ENCODE assay signal across 1 cellular context in the genomic region with DNA sequence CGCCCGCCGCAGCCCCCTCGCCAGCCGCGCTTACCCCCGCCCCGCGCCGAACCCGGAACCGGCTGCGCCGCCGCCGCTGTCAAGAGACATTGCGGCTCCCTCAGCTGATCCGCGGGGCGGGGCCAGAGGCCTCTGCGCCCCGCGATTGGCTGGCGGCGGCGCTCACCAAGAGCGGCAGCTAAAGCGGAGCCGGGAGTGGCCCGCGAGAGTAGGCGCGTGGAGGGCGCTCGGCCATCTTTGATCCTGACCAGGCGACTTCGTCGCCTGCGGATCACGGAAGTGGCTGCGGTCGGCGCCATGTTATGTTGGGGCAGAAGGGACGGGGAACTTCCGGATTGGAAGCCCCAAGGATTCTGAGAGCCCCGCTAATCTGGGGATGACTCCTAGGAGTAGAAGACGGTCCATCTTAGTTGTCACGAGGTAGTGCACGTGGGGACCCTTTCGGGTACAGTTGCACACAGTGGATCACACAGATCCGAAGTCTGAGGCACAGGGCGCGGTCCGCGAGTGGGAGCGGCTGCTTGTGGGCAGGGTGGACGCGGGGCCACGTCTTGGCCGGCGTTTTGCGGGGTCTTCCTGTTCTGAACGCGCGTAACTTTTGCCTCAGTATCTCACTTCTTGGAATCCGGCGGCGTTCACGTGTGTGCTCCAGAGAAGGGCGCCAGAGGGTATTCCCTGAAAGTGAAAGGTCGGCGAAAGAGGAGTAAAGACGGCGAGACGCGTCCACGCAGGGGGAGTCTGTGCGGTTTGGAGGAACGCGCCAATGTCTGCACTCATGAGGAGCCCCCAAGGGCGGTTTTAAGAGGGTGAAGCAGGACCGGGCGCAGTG.
A peak's percentile ranks its signal among the peaks of the same experiment; 100 is the strongest.
TF ChIP-seq lines count a peak whose summit lies in the region.

A gene with protein sequence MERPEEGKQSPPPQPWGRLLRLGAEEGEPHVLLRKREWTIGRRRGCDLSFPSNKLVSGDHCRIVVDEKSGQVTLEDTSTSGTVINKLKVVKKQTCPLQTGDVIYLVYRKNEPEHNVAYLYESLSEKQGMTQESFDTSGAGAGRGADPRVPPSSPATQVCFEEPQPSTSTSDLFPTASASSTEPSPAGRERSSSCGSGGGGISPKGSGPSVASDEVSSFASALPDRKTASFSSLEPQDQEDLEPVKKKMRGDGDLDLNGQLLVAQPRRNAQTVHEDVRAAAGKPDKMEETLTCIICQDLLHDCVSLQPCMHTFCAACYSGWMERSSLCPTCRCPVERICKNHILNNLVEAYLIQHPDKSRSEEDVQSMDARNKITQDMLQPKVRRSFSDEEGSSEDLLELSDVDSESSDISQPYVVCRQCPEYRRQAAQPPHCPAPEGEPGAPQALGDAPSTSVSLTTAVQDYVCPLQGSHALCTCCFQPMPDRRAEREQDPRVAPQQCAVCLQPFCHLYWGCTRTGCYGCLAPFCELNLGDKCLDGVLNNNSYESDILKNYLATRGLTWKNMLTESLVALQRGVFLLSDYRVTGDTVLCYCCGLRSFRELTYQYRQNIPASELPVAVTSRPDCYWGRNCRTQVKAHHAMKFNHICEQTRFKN (minus strand): TSS at position 93 of the 829 bp plus-strand sequence. CDS start 277 bp downstream, outside the sequence.

TF ChIP-seq in K562, 482 proteins besides CTCF, POLR2A, EP300 and RAD21 (continued from another document and continues in another):
- TF ChIP-seq, protein P1, sequence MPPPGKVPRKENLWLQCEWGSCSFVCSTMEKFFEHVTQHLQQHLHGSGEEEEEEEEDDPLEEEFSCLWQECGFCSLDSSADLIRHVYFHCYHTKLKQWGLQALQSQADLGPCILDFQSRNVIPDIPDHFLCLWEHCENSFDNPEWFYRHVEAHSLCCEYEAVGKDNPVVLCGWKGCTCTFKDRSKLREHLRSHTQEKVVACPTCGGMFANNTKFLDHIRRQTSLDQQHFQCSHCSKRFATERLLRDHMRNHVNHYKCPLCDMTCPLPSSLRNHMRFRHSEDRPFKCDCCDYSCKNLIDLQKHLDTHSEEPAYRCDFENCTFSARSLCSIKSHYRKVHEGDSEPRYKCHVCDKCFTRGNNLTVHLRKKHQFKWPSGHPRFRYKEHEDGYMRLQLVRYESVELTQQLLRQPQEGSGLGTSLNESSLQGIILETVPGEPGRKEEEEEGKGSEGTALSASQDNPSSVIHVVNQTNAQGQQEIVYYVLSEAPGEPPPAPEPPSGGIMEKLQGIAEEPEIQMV (tag; conservative IDR thresholded peaks at IDR 0.05; ENCODE audit: low read depth), result no peak
- TF ChIP-seq MCM7 (IDR thresholded peaks at IDR 0.05) (no peak), KHSRP (IDR thresholded peaks at IDR 0.05) (no peak), ZNF785 (CRISPR knock-in tag; IDR thresholded peaks at IDR 0.05) (no peak), JUND (IDR thresholded peaks at IDR 0.05; ENCODE audit: borderline replicate concordance, low read depth, low read length) (peak; percentile 55; the same call in 1 of the 2 replicates), JUND (tag; IDR thresholded peaks at IDR 0.05; ENCODE audit: borderline replicate concordance, low read depth, low read length) (no peak; the same call in 2 of the 3 replicates), LEF1 (IDR thresholded peaks at IDR 0.05) (no peak), KDM4B (IDR thresholded peaks at IDR 0.05; ENCODE audit: borderline replicate concordance in 2 of 2, low read depth in 1 of 2) (no peak), THRAP3 (IDR thresholded peaks at IDR 0.05; ENCODE audit: borderline replicate concordance) (peak; percentile 95; the same call in 1 of the 2 replicates), PML (IDR thresholded peaks at IDR 0.05; ENCODE audit: low read length) (peak; percentile 54; the same call in 1 of the 2 replicates), ZNF274 (IDR thresholded peaks at IDR 0.05; ENCODE audit: borderline replicate concordance, low read depth, low read length) (no peak; the same call in 1 of the 2 replicates), SMARCB1 (IDR thresholded peaks at IDR 0.05; ENCODE audit: insufficient read length, low read depth) (no peak), ZKSCAN3 (CRISPR knock-in tag; IDR thresholded peaks at IDR 0.05) (no peak), ZNF197 (CRISPR knock-in tag; IDR thresholded peaks at IDR 0.05; ENCODE audit: low read depth) (no peak), CHD1 (IDR thresholded peaks at IDR 0.05; ENCODE audit: low read length) (no peak), KLF16 (IDR thresholded peaks at IDR 0.05) (no peak), JUNB (CRISPR knock-in tag; conservative IDR thresholded peaks at IDR 0.05) (no peak), ZNF507 (tag; conservative IDR thresholded peaks at IDR 0.05) (no peak), NFRKB (IDR thresholded peaks at IDR 0.05; ENCODE audit: low read depth) (peak; percentile 89), EZH2 (IDR thresholded peaks at IDR 0.05; ENCODE audit: borderline replicate concordance, low read depth, low read length) (no peak), ZBED1 (IDR thresholded peaks at IDR 0.05) (no peak), ZNF384 (IDR thresholded peaks at IDR 0.05; ENCODE audit: low read depth, low read length) (no peak), ILK (tag; IDR thresholded peaks at IDR 0.05; ENCODE audit: borderline replicate concordance, low read depth) (no peak), ZNF217 (CRISPR knock-in tag; IDR thresholded peaks at IDR 0.05) (no peak), ZNF146 (CRISPR knock-in tag; IDR thresholded peaks at IDR 0.05; ENCODE audit: unreplicated experiment) (no peak)
- TF ChIP-seq, protein P2, sequence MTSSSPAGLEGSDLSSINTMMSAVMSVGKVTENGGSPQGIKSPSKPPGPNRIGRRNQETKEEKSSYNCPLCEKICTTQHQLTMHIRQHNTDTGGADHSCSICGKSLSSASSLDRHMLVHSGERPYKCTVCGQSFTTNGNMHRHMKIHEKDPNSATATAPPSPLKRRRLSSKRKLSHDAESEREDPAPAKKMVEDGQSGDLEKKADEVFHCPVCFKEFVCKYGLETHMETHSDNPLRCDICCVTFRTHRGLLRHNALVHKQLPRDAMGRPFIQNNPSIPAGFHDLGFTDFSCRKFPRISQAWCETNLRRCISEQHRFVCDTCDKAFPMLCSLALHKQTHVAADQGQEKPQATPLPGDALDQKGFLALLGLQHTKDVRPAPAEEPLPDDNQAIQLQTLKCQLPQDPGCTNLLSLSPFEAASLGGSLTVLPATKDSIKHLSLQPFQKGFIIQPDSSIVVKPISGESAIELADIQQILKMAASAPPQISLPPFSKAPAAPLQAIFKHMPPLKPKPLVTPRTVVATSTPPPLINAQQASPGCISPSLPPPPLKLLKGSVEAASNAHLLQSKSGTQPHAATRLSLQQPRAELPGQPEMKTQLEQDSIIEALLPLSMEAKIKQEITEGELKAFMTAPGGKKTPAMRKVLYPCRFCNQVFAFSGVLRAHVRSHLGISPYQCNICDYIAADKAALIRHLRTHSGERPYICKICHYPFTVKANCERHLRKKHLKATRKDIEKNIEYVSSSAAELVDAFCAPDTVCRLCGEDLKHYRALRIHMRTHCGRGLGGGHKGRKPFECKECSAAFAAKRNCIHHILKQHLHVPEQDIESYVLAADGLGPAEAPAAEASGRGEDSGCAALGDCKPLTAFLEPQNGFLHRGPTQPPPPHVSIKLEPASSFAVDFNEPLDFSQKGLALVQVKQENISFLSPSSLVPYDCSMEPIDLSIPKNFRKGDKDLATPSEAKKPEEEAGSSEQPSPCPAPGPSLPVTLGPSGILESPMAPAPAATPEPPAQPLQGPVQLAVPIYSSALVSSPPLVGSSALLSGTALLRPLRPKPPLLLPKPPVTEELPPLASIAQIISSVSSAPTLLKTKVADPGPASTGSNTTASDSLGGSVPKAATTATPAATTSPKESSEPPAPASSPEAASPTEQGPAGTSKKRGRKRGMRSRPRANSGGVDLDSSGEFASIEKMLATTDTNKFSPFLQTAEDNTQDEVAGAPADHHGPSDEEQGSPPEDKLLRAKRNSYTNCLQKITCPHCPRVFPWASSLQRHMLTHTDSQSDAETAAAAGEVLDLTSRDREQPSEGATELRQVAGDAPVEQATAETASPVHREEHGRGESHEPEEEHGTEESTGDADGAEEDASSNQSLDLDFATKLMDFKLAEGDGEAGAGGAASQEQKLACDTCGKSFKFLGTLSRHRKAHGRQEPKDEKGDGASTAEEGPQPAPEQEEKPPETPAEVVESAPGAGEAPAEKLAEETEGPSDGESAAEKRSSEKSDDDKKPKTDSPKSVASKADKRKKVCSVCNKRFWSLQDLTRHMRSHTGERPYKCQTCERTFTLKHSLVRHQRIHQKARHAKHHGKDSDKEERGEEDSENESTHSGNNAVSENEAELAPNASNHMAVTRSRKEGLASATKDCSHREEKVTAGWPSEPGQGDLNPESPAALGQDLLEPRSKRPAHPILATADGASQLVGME (CRISPR knock-in tag; IDR thresholded peaks at IDR 0.05), result 0 out of 2 replicates have a peak, but pooled peaks have one; percentile 41
- TF ChIP-seq, protein P3, sequence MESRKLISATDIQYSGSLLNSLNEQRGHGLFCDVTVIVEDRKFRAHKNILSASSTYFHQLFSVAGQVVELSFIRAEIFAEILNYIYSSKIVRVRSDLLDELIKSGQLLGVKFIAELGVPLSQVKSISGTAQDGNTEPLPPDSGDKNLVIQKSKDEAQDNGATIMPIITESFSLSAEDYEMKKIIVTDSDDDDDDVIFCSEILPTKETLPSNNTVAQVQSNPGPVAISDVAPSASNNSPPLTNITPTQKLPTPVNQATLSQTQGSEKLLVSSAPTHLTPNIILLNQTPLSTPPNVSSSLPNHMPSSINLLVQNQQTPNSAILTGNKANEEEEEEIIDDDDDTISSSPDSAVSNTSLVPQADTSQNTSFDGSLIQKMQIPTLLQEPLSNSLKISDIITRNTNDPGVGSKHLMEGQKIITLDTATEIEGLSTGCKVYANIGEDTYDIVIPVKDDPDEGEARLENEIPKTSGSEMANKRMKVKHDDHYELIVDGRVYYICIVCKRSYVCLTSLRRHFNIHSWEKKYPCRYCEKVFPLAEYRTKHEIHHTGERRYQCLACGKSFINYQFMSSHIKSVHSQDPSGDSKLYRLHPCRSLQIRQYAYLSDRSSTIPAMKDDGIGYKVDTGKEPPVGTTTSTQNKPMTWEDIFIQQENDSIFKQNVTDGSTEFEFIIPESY (CRISPR knock-in tag; IDR thresholded peaks at IDR 0.05), result peak; percentile 99
- TF ChIP-seq, protein P4, sequence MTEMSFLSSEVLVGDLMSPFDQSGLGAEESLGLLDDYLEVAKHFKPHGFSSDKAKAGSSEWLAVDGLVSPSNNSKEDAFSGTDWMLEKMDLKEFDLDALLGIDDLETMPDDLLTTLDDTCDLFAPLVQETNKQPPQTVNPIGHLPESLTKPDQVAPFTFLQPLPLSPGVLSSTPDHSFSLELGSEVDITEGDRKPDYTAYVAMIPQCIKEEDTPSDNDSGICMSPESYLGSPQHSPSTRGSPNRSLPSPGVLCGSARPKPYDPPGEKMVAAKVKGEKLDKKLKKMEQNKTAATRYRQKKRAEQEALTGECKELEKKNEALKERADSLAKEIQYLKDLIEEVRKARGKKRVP (CRISPR knock-in tag; IDR thresholded peaks at IDR 0.05), result no peak
- TF ChIP-seq, protein P5, sequence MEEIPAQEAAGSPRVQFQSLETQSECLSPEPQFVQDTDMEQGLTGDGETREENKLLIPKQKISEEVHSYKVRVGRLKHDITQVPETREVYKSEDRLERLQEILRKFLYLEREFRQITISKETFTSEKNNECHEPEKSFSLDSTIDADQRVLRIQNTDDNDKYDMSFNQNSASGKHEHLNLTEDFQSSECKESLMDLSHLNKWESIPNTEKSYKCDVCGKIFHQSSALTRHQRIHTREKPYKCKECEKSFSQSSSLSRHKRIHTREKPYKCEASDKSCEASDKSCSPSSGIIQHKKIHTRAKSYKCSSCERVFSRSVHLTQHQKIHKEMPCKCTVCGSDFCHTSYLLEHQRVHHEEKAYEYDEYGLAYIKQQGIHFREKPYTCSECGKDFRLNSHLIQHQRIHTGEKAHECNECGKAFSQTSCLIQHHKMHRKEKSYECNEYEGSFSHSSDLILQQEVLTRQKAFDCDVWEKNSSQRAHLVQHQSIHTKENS (CRISPR knock-in tag; IDR thresholded peaks at IDR 0.05), result no peak
- TF ChIP-seq, protein P6, sequence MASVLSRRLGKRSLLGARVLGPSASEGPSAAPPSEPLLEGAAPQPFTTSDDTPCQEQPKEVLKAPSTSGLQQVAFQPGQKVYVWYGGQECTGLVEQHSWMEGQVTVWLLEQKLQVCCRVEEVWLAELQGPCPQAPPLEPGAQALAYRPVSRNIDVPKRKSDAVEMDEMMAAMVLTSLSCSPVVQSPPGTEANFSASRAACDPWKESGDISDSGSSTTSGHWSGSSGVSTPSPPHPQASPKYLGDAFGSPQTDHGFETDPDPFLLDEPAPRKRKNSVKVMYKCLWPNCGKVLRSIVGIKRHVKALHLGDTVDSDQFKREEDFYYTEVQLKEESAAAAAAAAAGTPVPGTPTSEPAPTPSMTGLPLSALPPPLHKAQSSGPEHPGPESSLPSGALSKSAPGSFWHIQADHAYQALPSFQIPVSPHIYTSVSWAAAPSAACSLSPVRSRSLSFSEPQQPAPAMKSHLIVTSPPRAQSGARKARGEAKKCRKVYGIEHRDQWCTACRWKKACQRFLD (CRISPR knock-in tag; IDR thresholded peaks at IDR 0.05), result peak; percentile 97
- TF ChIP-seq, protein P7, sequence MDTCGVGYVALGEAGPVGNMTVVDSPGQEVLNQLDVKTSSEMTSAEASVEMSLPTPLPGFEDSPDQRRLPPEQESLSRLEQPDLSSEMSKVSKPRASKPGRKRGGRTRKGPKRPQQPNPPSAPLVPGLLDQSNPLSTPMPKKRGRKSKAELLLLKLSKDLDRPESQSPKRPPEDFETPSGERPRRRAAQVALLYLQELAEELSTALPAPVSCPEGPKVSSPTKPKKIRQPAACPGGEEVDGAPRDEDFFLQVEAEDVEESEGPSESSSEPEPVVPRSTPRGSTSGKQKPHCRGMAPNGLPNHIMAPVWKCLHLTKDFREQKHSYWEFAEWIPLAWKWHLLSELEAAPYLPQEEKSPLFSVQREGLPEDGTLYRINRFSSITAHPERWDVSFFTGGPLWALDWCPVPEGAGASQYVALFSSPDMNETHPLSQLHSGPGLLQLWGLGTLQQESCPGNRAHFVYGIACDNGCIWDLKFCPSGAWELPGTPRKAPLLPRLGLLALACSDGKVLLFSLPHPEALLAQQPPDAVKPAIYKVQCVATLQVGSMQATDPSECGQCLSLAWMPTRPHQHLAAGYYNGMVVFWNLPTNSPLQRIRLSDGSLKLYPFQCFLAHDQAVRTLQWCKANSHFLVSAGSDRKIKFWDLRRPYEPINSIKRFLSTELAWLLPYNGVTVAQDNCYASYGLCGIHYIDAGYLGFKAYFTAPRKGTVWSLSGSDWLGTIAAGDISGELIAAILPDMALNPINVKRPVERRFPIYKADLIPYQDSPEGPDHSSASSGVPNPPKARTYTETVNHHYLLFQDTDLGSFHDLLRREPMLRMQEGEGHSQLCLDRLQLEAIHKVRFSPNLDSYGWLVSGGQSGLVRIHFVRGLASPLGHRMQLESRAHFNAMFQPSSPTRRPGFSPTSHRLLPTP (IDR thresholded peaks at IDR 0.05; ENCODE audit: borderline replicate concordance, extremely low read depth, insufficient read length), result no peak
